ENCODE assay signal across 1 cellular context in genomic region chr1:25544819-25545218, GRCh38.
TF ChIP-seq lines count a peak whose summit lies in the region.

No MANE protein-coding gene starts in this region.

TF ChIP-seq in GM23338, 12 proteins besides CTCF, POLR2A, EP300 and RAD21 (continued from another document):
- TF ChIP-seq, protein P1, sequence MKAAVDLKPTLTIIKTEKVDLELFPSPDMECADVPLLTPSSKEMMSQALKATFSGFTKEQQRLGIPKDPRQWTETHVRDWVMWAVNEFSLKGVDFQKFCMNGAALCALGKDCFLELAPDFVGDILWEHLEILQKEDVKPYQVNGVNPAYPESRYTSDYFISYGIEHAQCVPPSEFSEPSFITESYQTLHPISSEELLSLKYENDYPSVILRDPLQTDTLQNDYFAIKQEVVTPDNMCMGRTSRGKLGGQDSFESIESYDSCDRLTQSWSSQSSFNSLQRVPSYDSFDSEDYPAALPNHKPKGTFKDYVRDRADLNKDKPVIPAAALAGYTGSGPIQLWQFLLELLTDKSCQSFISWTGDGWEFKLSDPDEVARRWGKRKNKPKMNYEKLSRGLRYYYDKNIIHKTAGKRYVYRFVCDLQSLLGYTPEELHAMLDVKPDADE (IDR thresholded peaks at IDR 0.05) = no peak
- TF ChIP-seq CREB1 (CRISPR knock-in tag; IDR thresholded peaks at IDR 0.05; ENCODE audit: low read depth) (no peak), EZH2 (IDR thresholded peaks at IDR 0.05; ENCODE audit: low read depth, unreplicated experiment) (no peak), JUNB (IDR thresholded peaks at IDR 0.05; ENCODE audit: unreplicated experiment) (no peak), EZH2phosphoT487 (IDR thresholded peaks at IDR 0.05; ENCODE audit: unreplicated experiment) (no peak), STAT1 (IDR thresholded peaks at IDR 0.05; ENCODE audit: unreplicated experiment) (no peak), ZNF331 (CRISPR knock-in tag; IDR thresholded peaks at IDR 0.05; ENCODE audit: low read depth) (no peak)
